Comparison of ENCODE assay signal across 8 cellular contexts in the genomic region with DNA sequence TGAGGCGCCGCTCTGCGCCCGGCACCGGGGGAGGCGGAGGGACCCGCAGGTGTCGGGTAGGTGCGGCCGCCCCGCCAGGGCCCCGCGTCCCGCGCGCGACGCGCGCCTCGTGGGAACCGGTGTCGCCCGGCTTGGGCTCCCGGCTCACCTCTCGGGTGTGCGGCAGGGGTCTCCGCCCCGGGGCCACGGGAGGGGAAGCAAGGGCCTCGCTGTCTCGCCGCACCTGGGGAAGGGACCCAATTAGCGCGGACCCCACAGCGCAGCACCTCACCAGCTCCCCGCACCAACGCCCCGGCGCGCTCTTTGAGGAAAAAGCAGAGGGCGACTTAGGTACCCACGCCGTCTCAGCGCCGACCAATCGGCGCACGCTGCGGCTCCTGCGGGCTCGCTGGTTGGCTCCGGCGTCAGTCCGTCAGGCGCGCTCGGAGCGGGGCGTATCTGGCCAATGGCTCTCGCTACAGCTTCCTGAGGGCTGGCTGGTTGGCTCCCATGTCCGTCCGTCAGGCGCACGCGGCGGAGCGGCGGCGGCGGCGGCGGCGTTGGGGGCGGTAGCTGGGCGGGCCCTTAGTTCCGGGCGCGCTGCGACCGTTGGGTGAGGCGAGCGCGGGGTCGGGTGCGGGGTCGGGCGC. TPM values are rescaled to one million over a fixed set of nuclear protein-coding genes. Genes with fewer than 3 reads are reported as not detected.
DNase-seq lines count a peak whose midpoint lies in the region; ATAC-seq and TF ChIP-seq lines count a peak whose summit lies in the region.

A gene with protein sequence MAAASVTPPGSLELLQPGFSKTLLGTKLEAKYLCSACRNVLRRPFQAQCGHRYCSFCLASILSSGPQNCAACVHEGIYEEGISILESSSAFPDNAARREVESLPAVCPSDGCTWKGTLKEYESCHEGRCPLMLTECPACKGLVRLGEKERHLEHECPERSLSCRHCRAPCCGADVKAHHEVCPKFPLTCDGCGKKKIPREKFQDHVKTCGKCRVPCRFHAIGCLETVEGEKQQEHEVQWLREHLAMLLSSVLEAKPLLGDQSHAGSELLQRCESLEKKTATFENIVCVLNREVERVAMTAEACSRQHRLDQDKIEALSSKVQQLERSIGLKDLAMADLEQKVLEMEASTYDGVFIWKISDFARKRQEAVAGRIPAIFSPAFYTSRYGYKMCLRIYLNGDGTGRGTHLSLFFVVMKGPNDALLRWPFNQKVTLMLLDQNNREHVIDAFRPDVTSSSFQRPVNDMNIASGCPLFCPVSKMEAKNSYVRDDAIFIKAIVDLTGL (plus strand): TSS at position 567 of the 629 bp plus-strand sequence. CDS start 12,225 bp downstream, outside the sequence.

- H3K27ac ChIP-seq in PC-3 (ENCODE audit: low read length), result peak within 1 kb of the TSS; percentile 32
- H3K27ac ChIP-seq in mucosa of rectum (ENCODE audit: low read depth in 2 of 2, low read length in 2 of 2), result peak within 1 kb of the TSS; percentile 68 to 77

- H3K27me3 ChIP-seq in PC-3 (ENCODE audit: low read length), result no peaks in the 10 kb centered on the region
- no peaks in the 10 kb centered on the region for H3K27me3 ChIP-seq in mucosa of rectum (ENCODE audit: control insufficient read depth in 2 of 2, insufficient read depth in 2 of 2, low read length in 2 of 2)

- H3K9me2 ChIP-seq in PC-3 (replicated peaks; ENCODE audit: low read length), result no peaks in the 10 kb centered on the region

- peaks cover 51% of the 10 kb centered on the region for H3K79me2 ChIP-seq in PC-3 (ENCODE audit: low read length)

- peak within 1 kb of the TSS; percentile 79 for H2AFZ ChIP-seq in PC-3 (ENCODE audit: low read length)

- H3K36me3 ChIP-seq in PC-3 (ENCODE audit: low read depth, low read length), result no peaks in the 10 kb centered on the region
- H3K36me3 ChIP-seq in mucosa of rectum (ENCODE audit: control insufficient read depth in 2 of 2, insufficient read depth in 2 of 2, low read length in 2 of 2), result peaks cover 2 to 5% of the 10 kb centered on the region in 2 donors

- H3K4me2 ChIP-seq in PC-3 (ENCODE audit: low read length), result peak within 1 kb of the TSS; percentile 99

- BruUV-seq in PC-3 (replicated peaks; lab: Mats Ljungman, UMichigan), result no TSS peak

- H3K9ac ChIP-seq in PC-3 (ENCODE audit: low read length) (peak within 1 kb of the TSS; percentile 94), mucosa of rectum (ENCODE audit: low read depth in 1 of 2, low read length in 2 of 2) (peak within 1 kb of the TSS; percentile 63 to 85)

- TF ChIP-seq CTCF in PC-3 (conservative IDR thresholded peaks at IDR 0.05; ENCODE audit: low read depth, low read length), result no peak

- peak; percentile 74 for TF ChIP-seq POLR2A in erythroblast (IDR thresholded peaks at IDR 0.05; ENCODE audit: low read length)

- H3K4me3 ChIP-seq in Jurkat, Clone E6-1 (ENCODE audit: low read length), result peak within 1 kb of the TSS; percentile 70
- H3K4me3 ChIP-seq in PC-3 (ENCODE audit: low read length) (peak within 1 kb of the TSS; percentile 95), mucosa of rectum (ENCODE audit: low read length in 2 of 2) (peak within 1 kb of the TSS; percentile 74 to 88)

- CTCF ChIA-PET in PC-3 (lab: Charles Lee), result no interaction called here

- H3F3A ChIP-seq in PC-3 (ENCODE audit: low read length, unreplicated experiment), result no peaks in the 10 kb centered on the region

- H4K20me1 ChIP-seq in PC-3 (ENCODE audit: low read length), result no peaks in the 10 kb centered on the region

- peak; percentile 75 for ATAC-seq in GM21619 (IDR thresholded peaks at IDR 0.05; ENCODE audit: unreplicated experiment)
- peak; percentile 97 for ATAC-seq in PC-3

- DNase-seq in DMS153 treated with DMSO at 0.1 percent for 48 hours (lab: John Stamatoyannopoulos, UW; ENCODE audit: unreplicated experiment) (peak; percentile 94), PC-3 (peak; percentile 97), activated T-cell treated with anti-CD3 and anti-CD28 coated beads for 48 hours (ENCODE audit: low read depth) (peak; percentile 99), erythroblast (lab: John Stamatoyannopoulos, UW) (peak; percentile 99 to 100)
- peak; percentile 99 for DNase-seq in Jurkat, Clone E6-1 (ENCODE audit: low read depth, low spot score)
- peak; percentile 87 to 95 for DNase-seq in stimulated activated CD8-positive, alpha-beta memory T cell treated with anti-CD3 and anti-CD28 coated beads, Interleukin-4, amount 100 ng/mL, for 4 hours (ENCODE audit: low read depth in 2 of 2, low spot score in 1 of 2)

- intact Hi-C loops in PC-3 (cut with micrococcal nuclease), result loop anchor here (2.0 kb wide), 2 partner anchors 15 to 59 kb away; a partner anchor contains a TSS

- H3K9me3 ChIP-seq in PC-3 (ENCODE audit: low read length) (no peaks in the 10 kb centered on the region), mucosa of rectum (ENCODE audit: control insufficient read depth in 2 of 2, low read length in 2 of 2) (no peaks in the 10 kb centered on the region)

- POLR2A ChIA-PET in PC-3 (lab: Charles Lee; ENCODE audit: unreplicated experiment), result interaction anchor here (0.6 to 1.3 kb wide), 2 partner anchors 16 to 20 kb away, joined by 3 to 4 read pairs; a partner anchor contains a TSS

- peaks cover 10% of the 10 kb centered on the region; the same call in 1 of the 2 replicates for H3K4me1 ChIP-seq in PC-3 (ENCODE audit: insufficient read depth, low read length)
- peaks cover 14 to 33% of the 10 kb centered on the region in 2 donors for H3K4me1 ChIP-seq in mucosa of rectum (ENCODE audit: control insufficient read depth in 2 of 2, insufficient read depth in 2 of 2, low read length in 2 of 2)

RNA-seq across cellular contexts. Expression of the gene that starts here (rescaled TPM):
- polyA plus RNA-seq in Jurkat, Clone E6-1 (2012; ENCODE audit: insufficient read depth, insufficient read length), result 19.0 TPM
- total RNA-seq in PC-3 (2014; rRNA removed), result 11.5 and 25.4 TPM in 2 replicates

Comparison
In these comparisons a context has a peak if more than half of its experiments do, and no peak if none do; other contexts are left out.
1. Peak in every context shown above with its lines: DNase-seq, ATAC-seq, H3K4me3 ChIP-seq and H3K27ac ChIP-seq.